ENCODE assay signal across 8 cellular contexts in genomic region chr12:25386823-25387134, GRCh38.
DNase-seq lines count a peak whose midpoint lies in the region; ATAC-seq and TF ChIP-seq lines count a peak whose summit lies in the region.

No MANE protein-coding gene starts in this region.

- WGBS in sigmoid colon, 2 donors = 3 to 7% methylated on average over 9 of the region's 9 CpGs

- H3K27me3 ChIP-seq in WERI-Rb-1 (ENCODE audit: insufficient read depth, low read depth, severe bottlenecking) (no peaks in the 10 kb centered on the region), sigmoid colon (no peaks in the 10 kb centered on the region)

- H3K4me3 ChIP-seq in HFF-Myc (replicated peaks; ENCODE audit: low read depth, low read length) = peak overlapping the region; percentile 81
- peak overlapping the region; percentile 69 for H3K4me3 ChIP-seq in WERI-Rb-1 (ENCODE audit: low read depth, low read length)
- H3K4me3 ChIP-seq in fibroblast of villous mesenchyme (ENCODE audit: low read depth, low read length) = peak overlapping the region; percentile 77
- H3K4me3 ChIP-seq in sigmoid colon = peak overlapping the region; percentile 72 to 82 (median 76)

- ATAC-seq in GM19023 (IDR thresholded peaks at IDR 0.05; ENCODE audit: unreplicated experiment) (no peak), HG02798 (IDR thresholded peaks at IDR 0.05; ENCODE audit: poor library complexity, unreplicated experiment) (no peak), GM21390 (IDR thresholded peaks at IDR 0.05; ENCODE audit: unreplicated experiment) (no peak)

- DNase-seq in HFF-Myc (ENCODE audit: extremely low read depth, low read depth) (no peak), WERI-Rb-1 (no peak), fibroblast of villous mesenchyme (ENCODE audit: low read depth) (no peak), sigmoid colon (peak; percentile 69), GM20000 (ENCODE audit: low spot score) (no peak)

- H3K36me3 ChIP-seq in WERI-Rb-1 = no peaks in the 10 kb centered on the region
- H3K36me3 ChIP-seq in sigmoid colon = no peaks in the 10 kb centered on the region

- TF ChIP-seq POLR2A in sigmoid colon (IDR thresholded peaks at IDR 0.05) = no peak

- peaks cover 0 to 7% (median 3%) of the 10 kb centered on the region in 4 donors for H3K4me1 ChIP-seq in sigmoid colon

- TF ChIP-seq EP300 in sigmoid colon (IDR thresholded peaks at IDR 0.05) = no peak

- H3K27ac ChIP-seq in WERI-Rb-1 (peak overlapping the region; percentile 96), sigmoid colon (peak overlapping the region; percentile 99 to 100 (median 99))

- intact Hi-C loops in sigmoid colon (cut with DNase I) = loop anchor here (1.0 kb wide), 2 partner anchors 175 to 191 kb away; partner anchors contain the start of genes DNAI7 and ETFRF1

- no peak for TF ChIP-seq CTCF in HFF-Myc (IDR thresholded peaks at IDR 0.05; ENCODE audit: low read depth, low read length, missing control alignments)
- TF ChIP-seq CTCF in WERI-Rb-1 (IDR thresholded peaks at IDR 0.05; ENCODE audit: low read depth, low read length) = no peak
- no peak for TF ChIP-seq CTCF in fibroblast of villous mesenchyme (IDR thresholded peaks at IDR 0.05; ENCODE audit: insufficient read depth, low read depth, low read length)
- TF ChIP-seq CTCF in sigmoid colon (IDR thresholded peaks at IDR 0.05) = no peak
- no peak for TF ChIP-seq CTCF in GM20000 (IDR thresholded peaks at IDR 0.05; ENCODE audit: extremely low read depth, missing control alignments)

- H3K9me3 ChIP-seq in WERI-Rb-1 (ENCODE audit: severe bottlenecking) (no peaks in the 10 kb centered on the region), sigmoid colon (no peaks in the 10 kb centered on the region)
